19 cellular contexts compared by ENCODE assay signal in genomic region chr12:55637467-55637866, GRCh38. TPM values are rescaled to one million over a fixed set of nuclear protein-coding genes. Genes with fewer than 3 reads are reported as not detected.
DNase-seq lines count a peak whose midpoint lies in the region; ATAC-seq, FAIRE-seq and TF ChIP-seq lines count a peak whose summit lies in the region.
"Had no signal": no experiment of that assay in that cellular context is flagged by ENCODE, and none has a peak within 500 bp of the region (broad histone marks: within the 10 kb centered on the region; RNA-seq: fewer than 3 reads in every experiment).

No MANE protein-coding gene starts in this region.

- no peak overlapping the region for H3K4me3 ChIP-seq in right atrium auricular region
- H3K4me3 ChIP-seq: K562, suprapubic skin had no signal

- no peaks in the 10 kb centered on the region for H3K9me3 ChIP-seq in right atrium auricular region
- H3K9me3 ChIP-seq: Caco-2, suprapubic skin had no signal

- no peaks in the 10 kb centered on the region for H3K9me3 Mint-ChIP-seq in activated CD4-positive, alpha-beta T cell treated with anti-CD3 and anti-CD28 coated beads, Interleukin-2, amount 10 ng/mL, durations not matched to agents 24 days and 14 days
- no peaks in the 10 kb centered on the region for H3K9me3 Mint-ChIP-seq in activated naive CD4-positive, alpha-beta T cell treated with anti-CD3 and anti-CD28 coated beads, Interleukin-2, amount 50 U/mL, for 72 hours
- H3K9me3 Mint-ChIP-seq: immature natural killer cell, nephron had no signal

- peak overlapping the region; percentile 76 for H3K4me3 Mint-ChIP-seq in activated CD4-positive, alpha-beta T cell treated with anti-CD3 and anti-CD28 coated beads, Interleukin-2, amount 10 ng/mL, durations not matched to agents 24 days and 14 days
- H3K4me3 Mint-ChIP-seq: immature natural killer cell, nephron had no signal

- peak overlapping the region; percentile 81 to 92 for H3K27ac ChIP-seq in right atrium auricular region
- H3K27ac ChIP-seq: suprapubic skin, VCaP had no signal

- TF ChIP-seq CTCF in right atrium auricular region (IDR thresholded peaks at IDR 0.05) (no peak), D721Med (IDR thresholded peaks at IDR 0.05; ENCODE audit: insufficient read depth, missing control alignments) (no peak)

- intact Hi-C loops in cardiac septum (cut with DNase I) = no loop called here
- intact Hi-C loops in activated CD4-positive, alpha-beta T cell treated with anti-CD3 and anti-CD28 coated beads, Interleukin-2, amount 10 ng/mL, durations not matched to agents 24 days and 14 days (cut with micrococcal nuclease) = no loop called here

- H3K27me3 Mint-ChIP-seq in activated CD4-positive, alpha-beta T cell treated with anti-CD3 and anti-CD28 coated beads, Interleukin-2, amount 10 ng/mL, durations not matched to agents 24 days and 14 days = peaks cover 8% of the 10 kb centered on the region

- H3K4me1 Mint-ChIP-seq in activated CD4-positive, alpha-beta T cell treated with anti-CD3 and anti-CD28 coated beads, Interleukin-2, amount 10 ng/mL, durations not matched to agents 24 days and 14 days = peaks cover 8% of the 10 kb centered on the region
- H3K4me1 Mint-ChIP-seq: immature natural killer cell, nephron had no signal

- no peaks in the 10 kb centered on the region for H3K36me3 ChIP-seq in right atrium auricular region
- H3K36me3 ChIP-seq: suprapubic skin had no signal

- H3K36me3 Mint-ChIP-seq in activated CD4-positive, alpha-beta T cell treated with anti-CD3 and anti-CD28 coated beads, Interleukin-2, amount 10 ng/mL, durations not matched to agents 24 days and 14 days (ENCODE audit: low read depth) = peaks cover 3% of the 10 kb centered on the region
- no peaks in the 10 kb centered on the region for H3K36me3 Mint-ChIP-seq in activated naive CD4-positive, alpha-beta T cell treated with anti-CD3 and anti-CD28 coated beads, Interleukin-2, amount 50 U/mL, for 72 hours
- H3K36me3 Mint-ChIP-seq: immature natural killer cell had no signal

- H3K27ac Mint-ChIP-seq in activated CD4-positive, alpha-beta T cell treated with anti-CD3 and anti-CD28 coated beads, Interleukin-2, amount 10 ng/mL, durations not matched to agents 24 days and 14 days = peak overlapping the region; percentile 82
- peak overlapping the region; percentile 15 to 50 for H3K27ac Mint-ChIP-seq in activated naive CD4-positive, alpha-beta T cell treated with anti-CD3 and anti-CD28 coated beads, Interleukin-2, amount 50 U/mL, for 72 hours
- H3K27ac Mint-ChIP-seq: immature natural killer cell, nephron had no signal

- no peaks in the 10 kb centered on the region for H3K27me3 ChIP-seq in right atrium auricular region

- DNase-seq in right atrium auricular region (ENCODE audit: low spot score) (no peak), cardiac septum (ENCODE audit: low spot score) (no peak), D721Med (ENCODE audit: insufficient read length, low spot score) (no peak), C1 segment of cervical spinal cord (lab: John Stamatoyannopoulos, UW) (no peak), HT-29 (ENCODE audit: low spot score) (no peak)
- DNase-seq in activated CD4-positive, alpha-beta T cell treated with anti-CD3 and anti-CD28 coated beads, Interleukin-2, amount 10 ng/mL, durations not matched to agents 24 days and 14 days = peak; percentile 80
- DNase-seq in activated naive CD4-positive, alpha-beta T cell treated with anti-CD3 and anti-CD28 coated beads, Interleukin-2, amount 50 U/mL, for 72 hours (ENCODE audit: low spot score in 2 of 2) = no peak
- DNase-seq in stimulated activated CD8-positive, alpha-beta memory T cell treated with anti-CD3 and anti-CD28 coated beads, Interleukin-4, amount 100 ng/mL, for 48 hours = peak; percentile 43
- DNase-seq: Caco-2, GDM1, head of caudate nucleus, immature natural killer cell, NCI-H1092 had no signal

- peak; percentile 70 to 82 for ATAC-seq in activated naive CD4-positive, alpha-beta T cell treated with anti-CD3 and anti-CD28 coated beads, Interleukin-2, amount 50 U/mL, for 72 hours
- ATAC-seq: K562 had no signal

- FAIRE-seq in D721Med (lab: Jason Lieb, UNC) = no peak
- FAIRE-seq: bronchial epithelial cell, K562 had no signal

- H3K4me1 ChIP-seq in right atrium auricular region = peaks cover 0 to 25% of the 10 kb centered on the region in 2 donors
- H3K4me1 ChIP-seq: Caco-2, suprapubic skin had no signal

RNA-seq across cellular contexts. Expression of gene OR10P1, which starts 0.8 kb away (rescaled TPM):
- total RNA-seq in right atrium auricular region (not detected), cardiac septum (not detected)
- not detected in 2 replicates for total RNA-seq in activated CD4-positive, alpha-beta T cell treated with anti-CD3 and anti-CD28 coated beads, Interleukin-2, amount 10 ng/mL, durations not matched to agents 24 days and 14 days
- total RNA-seq in activated naive CD4-positive, alpha-beta T cell treated with anti-CD3 and anti-CD28 coated beads, Interleukin-2, amount 50 U/mL, for 72 hours = not detected
- not detected in 2 replicates for total RNA-seq in HT-29 (2014; rRNA removed; shearing (Covaris generic))
- total RNA-seq: bronchial epithelial cell, Caco-2, K562, lung microvascular endothelial cell, suprapubic skin had no signal

Comparison
In these comparisons a context has a peak if more than half of its experiments do, and no peak if none do; other contexts are left out.
1. DNase-seq: peak in activated CD4-positive, alpha-beta T cell treated with anti-CD3 and anti-CD28 coated beads, Interleukin-2, amount 10 ng/mL, durations not matched to agents 24 days and 14 days (single experiment) and stimulated activated CD8-positive, alpha-beta memory T cell treated with anti-CD3 and anti-CD28 coated beads, Interleukin-4, amount 100 ng/mL, for 48 hours (single experiment); none in right atrium auricular region (single experiment), cardiac septum (single experiment), activated naive CD4-positive, alpha-beta T cell treated with anti-CD3 and anti-CD28 coated beads, Interleukin-2, amount 50 U/mL, for 72 hours (0 of 2), D721Med (single experiment), C1 segment of cervical spinal cord (0 of 14) and HT-29 (single experiment).